8 cellular contexts compared by ENCODE assay signal in the genomic region with DNA sequence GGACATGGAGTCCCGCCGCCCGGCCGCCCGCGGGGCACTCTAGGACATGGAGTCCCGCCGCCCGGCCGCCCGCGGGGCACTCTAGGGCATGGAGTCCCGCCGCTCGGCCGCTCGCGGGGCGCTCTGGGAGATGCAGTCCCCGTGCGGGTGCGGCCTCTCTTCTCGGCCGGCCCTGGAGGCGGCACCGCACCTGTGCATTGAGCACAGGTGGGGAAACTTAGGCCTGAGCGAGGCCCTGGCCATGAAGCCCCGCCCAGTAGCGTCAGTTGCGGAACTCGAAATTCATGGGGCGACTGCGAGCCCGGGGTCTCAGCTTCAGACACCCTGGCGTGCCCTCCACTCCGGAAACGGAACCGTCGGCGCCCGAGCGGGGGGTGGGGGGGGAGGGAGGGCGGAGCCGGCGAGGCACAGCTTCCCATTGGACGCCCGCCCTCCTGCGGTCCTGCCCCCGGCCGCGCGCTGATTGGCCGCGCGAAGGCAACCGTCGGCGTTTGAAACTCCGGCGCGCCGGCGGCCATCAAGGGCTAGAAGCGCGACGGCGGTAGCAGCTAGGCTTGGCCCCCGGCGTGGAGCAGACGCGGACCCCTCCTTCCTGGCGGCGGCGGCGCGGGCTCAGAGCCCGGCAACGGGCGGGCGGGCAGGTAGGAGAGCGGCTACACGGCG. TPM values are rescaled to one million over a fixed set of nuclear protein-coding genes. Genes with fewer than 3 reads are reported as not detected.
DNase-seq lines count a peak whose midpoint lies in the region; ATAC-seq and TF ChIP-seq lines count a peak whose summit lies in the region.

A gene (plus strand): TSS at position 519 of the 663 bp plus-strand sequence. CDS start 1,901 bp downstream, outside the sequence.
A gene with protein sequence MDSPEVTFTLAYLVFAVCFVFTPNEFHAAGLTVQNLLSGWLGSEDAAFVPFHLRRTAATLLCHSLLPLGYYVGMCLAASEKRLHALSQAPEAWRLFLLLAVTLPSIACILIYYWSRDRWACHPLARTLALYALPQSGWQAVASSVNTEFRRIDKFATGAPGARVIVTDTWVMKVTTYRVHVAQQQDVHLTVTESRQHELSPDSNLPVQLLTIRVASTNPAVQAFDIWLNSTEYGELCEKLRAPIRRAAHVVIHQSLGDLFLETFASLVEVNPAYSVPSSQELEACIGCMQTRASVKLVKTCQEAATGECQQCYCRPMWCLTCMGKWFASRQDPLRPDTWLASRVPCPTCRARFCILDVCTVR (minus strand): TSS at position 321 of the 663 bp plus-strand sequence. CDS start 486 bp downstream, outside the sequence.

- H3K4me3 ChIP-seq in adipocyte (ENCODE audit: low read length): peak within 1 kb of the TSS; percentile 95
- peak within 1 kb of the TSS; percentile 68 for H3K4me3 ChIP-seq in cardiac muscle cell
- peak within 1 kb of the TSS; percentile 90 for H3K4me3 ChIP-seq in trophoblast cell (ENCODE audit: low read depth, low read length)
- H3K4me3 ChIP-seq in tibial nerve: peak within 1 kb of the TSS; percentile 41 to 95 (median 88)

- H2BK12ac ChIP-seq in trophoblast cell (ENCODE audit: low read length): no peak within 1 kb of the TSS

- H2BK5ac ChIP-seq in trophoblast cell (ENCODE audit: low read depth, low read length, poor library complexity): peak within 1 kb of the TSS; percentile 18

- peak within 1 kb of the TSS; percentile 16 for H2AK5ac ChIP-seq in trophoblast cell (ENCODE audit: low read length)

- TF ChIP-seq POLR2A in tibial nerve (IDR thresholded peaks at IDR 0.05): peak in 1 of 2 donors; percentile 55

- peak within 1 kb of the TSS; percentile 59 for H3K4ac ChIP-seq in trophoblast cell (ENCODE audit: low read depth, low read length)

- WGBS in trophoblast cell (ENCODE audit: extremely low coverage, insufficient coverage, insufficient read length): no CpG with 5 or more reads among the region's 83 CpGs
- 1 to 2% methylated on average over 13 to 26 of the region's 83 CpGs for WGBS in tibial nerve, 2 donors

- H3K79me1 ChIP-seq in trophoblast cell (ENCODE audit: low read length): peaks cover 6% of the 10 kb centered on the region

- H3K27ac ChIP-seq in cardiac muscle cell (peak within 1 kb of the TSS; percentile 85), trophoblast cell (ENCODE audit: low read depth, low read length) (peak within 1 kb of the TSS; percentile 40), tibial nerve (peak within 1 kb of the TSS; percentile 69 to 95 (median 92))

- H3K79me2 ChIP-seq in trophoblast cell (ENCODE audit: control insufficient read depth, insufficient read depth, low read length, poor library complexity): peaks cover 19% of the 10 kb centered on the region

- peak within 1 kb of the TSS; percentile 82 for H3K18ac ChIP-seq in trophoblast cell (ENCODE audit: low read length)

- peak within 1 kb of the TSS; percentile 89 for H2AFZ ChIP-seq in trophoblast cell (ENCODE audit: insufficient read depth, low read length, poor library complexity)

- TF ChIP-seq EP300 in tibial nerve (IDR thresholded peaks at IDR 0.05): peak; percentile 21 to 77

- peak within 1 kb of the TSS; percentile 71 for H2BK120ac ChIP-seq in trophoblast cell (ENCODE audit: insufficient read depth, low read length, poor library complexity)

- H3K27me3 ChIP-seq in adipocyte (replicated peaks; ENCODE audit: control insufficient read depth, insufficient read depth, low read length) (no peaks in the 10 kb centered on the region), cardiac muscle cell (no peaks in the 10 kb centered on the region), trophoblast cell (ENCODE audit: insufficient read depth, low read length) (no peaks in the 10 kb centered on the region), tibial nerve (no peaks in the 10 kb centered on the region)

- H3K9ac ChIP-seq in adipocyte (ENCODE audit: low read length): peak within 1 kb of the TSS; percentile 95
- H3K9ac ChIP-seq in trophoblast cell (ENCODE audit: low read length): peak within 1 kb of the TSS; percentile 57

- TF ChIP-seq CTCF in GM13976 (IDR thresholded peaks at IDR 0.05; ENCODE audit: borderline replicate concordance, control extremely low read depth, extremely low read depth, insufficient read depth, missing control alignments): no peak
- no peak for TF ChIP-seq CTCF in cardiac muscle cell (IDR thresholded peaks at IDR 0.05; ENCODE audit: low read depth, low read length)
- TF ChIP-seq CTCF in tibial nerve (IDR thresholded peaks at IDR 0.05): no peak

- H3K9me3 ChIP-seq in adipocyte (ENCODE audit: control insufficient read depth, low read length) (no peaks in the 10 kb centered on the region), cardiac muscle cell (ENCODE audit: low read depth) (no peaks in the 10 kb centered on the region), trophoblast cell (ENCODE audit: insufficient read depth, low read depth, low read length) (no peaks in the 10 kb centered on the region), tibial nerve (no peaks in the 10 kb centered on the region)

- H4K91ac ChIP-seq in trophoblast cell (ENCODE audit: low read depth, low read length): peak within 1 kb of the TSS; percentile 89

- peak within 1 kb of the TSS; percentile 86 for H4K12ac ChIP-seq in trophoblast cell (ENCODE audit: low read depth, low read length)

- H3K14ac ChIP-seq in trophoblast cell (ENCODE audit: low read length): peak within 1 kb of the TSS; percentile 95

- H3K4me1 ChIP-seq in adipocyte (ENCODE audit: control insufficient read depth, insufficient read depth, low read length) (peaks cover 22% of the 10 kb centered on the region), cardiac muscle cell (ENCODE audit: low read depth) (peaks cover 11% of the 10 kb centered on the region), trophoblast cell (ENCODE audit: control insufficient read depth in 1 of 2, insufficient read depth in 2 of 2, low read length in 2 of 2) (peaks cover 14 to 18% of the 10 kb centered on the region in 2 experiments), tibial nerve (peaks cover 0 to 45% (median 24%) of the 10 kb centered on the region in 4 donors)

- in situ Hi-C loops in GM13976 (cut with MboI; ENCODE audit: low sequenced_read_pairs, unreplicated experiment): no loop called here

- H3K23ac ChIP-seq in trophoblast cell (ENCODE audit: low read length): peak within 1 kb of the TSS; percentile 56

- peaks cover 15% of the 10 kb centered on the region for H3K36me3 ChIP-seq in adipocyte (ENCODE audit: control insufficient read depth, insufficient read depth, low read length, severe bottlenecking)
- H3K36me3 ChIP-seq in cardiac muscle cell: peaks cover 4% of the 10 kb centered on the region
- peaks cover 45% of the 10 kb centered on the region in 2 experiments for H3K36me3 ChIP-seq in trophoblast cell (ENCODE audit: control insufficient read depth in 1 of 2, insufficient read depth in 2 of 2, low read length in 2 of 2)
- H3K36me3 ChIP-seq in tibial nerve: peaks cover 0 to 41% (median 0%) of the 10 kb centered on the region in 3 donors

- H3K4me2 ChIP-seq in trophoblast cell (ENCODE audit: low read length): peak within 1 kb of the TSS; percentile 80

- peak; percentile 81 for ATAC-seq in HG02852 (IDR thresholded peaks at IDR 0.05; ENCODE audit: unreplicated experiment)

- DNase-seq in GM13976 (ENCODE audit: low spot score): peak; percentile 99
- DNase-seq in NCI-H1436 treated with DMSO at 0.1 percent for 48 hours (lab: John Stamatoyannopoulos, UW): peak; percentile 70
- peak; percentile 93 for DNase-seq in T follicular helper cell (ENCODE audit: low read depth)
- peak; percentile 97 for DNase-seq in adipocyte (ENCODE audit: low read depth)
- DNase-seq in cardiac muscle cell (ENCODE audit: low read depth in 1 of 2, low spot score in 1 of 2): peak; percentile 94 to 96
- DNase-seq in trophoblast cell: peak; percentile 86 to 92
- peak; percentile 79 to 89 for DNase-seq in tibial nerve (ENCODE audit: low spot score in 2 of 2)

- H4K8ac ChIP-seq in trophoblast cell (ENCODE audit: low read depth, low read length): peak within 1 kb of the TSS; percentile 91

RNA-seq across cellular contexts. Expression of the first gene that starts in this region (rescaled TPM):
- 14.4 and 78.2 TPM in 2 replicates for total RNA-seq in cardiac muscle cell
- polyA plus RNA-seq in cardiac muscle cell: 18.1 and 73.1 TPM in 2 replicates
- 50.0 and 54.9 TPM in 2 replicates for polyA plus RNA-seq in trophoblast cell (2013)
- 10 to 100 TPM in 2 of 4 donors, 1 to 10 TPM in 2; 8.6 to 15.0 (median 11.9) TPM for total RNA-seq in tibial nerve

RNA-seq across cellular contexts. Expression of the second gene that starts in this region (rescaled TPM):
- 174 and 175 TPM in 2 replicates for total RNA-seq in cardiac muscle cell
- 124 and 137 TPM in 2 replicates for polyA plus RNA-seq in cardiac muscle cell
- 9.4 TPM in 2 replicates for polyA plus RNA-seq in trophoblast cell (2013)
- 10 to 100 TPM; 60.1 to 88.5 (median 82.2) TPM for total RNA-seq in tibial nerve

Comparison
In these comparisons a context has a peak if more than half of its experiments do, and no peak if none do; other contexts are left out.
1. Peak in every context shown above with its lines: DNase-seq, ATAC-seq, H3K4me3 ChIP-seq and H3K27ac ChIP-seq.
2. H3K27ac ChIP-seq: peak in every context shown above with its lines; median percentile 92 in tibial nerve; 85 in cardiac muscle cell; 40 in trophoblast cell.